In the genomic region with DNA sequence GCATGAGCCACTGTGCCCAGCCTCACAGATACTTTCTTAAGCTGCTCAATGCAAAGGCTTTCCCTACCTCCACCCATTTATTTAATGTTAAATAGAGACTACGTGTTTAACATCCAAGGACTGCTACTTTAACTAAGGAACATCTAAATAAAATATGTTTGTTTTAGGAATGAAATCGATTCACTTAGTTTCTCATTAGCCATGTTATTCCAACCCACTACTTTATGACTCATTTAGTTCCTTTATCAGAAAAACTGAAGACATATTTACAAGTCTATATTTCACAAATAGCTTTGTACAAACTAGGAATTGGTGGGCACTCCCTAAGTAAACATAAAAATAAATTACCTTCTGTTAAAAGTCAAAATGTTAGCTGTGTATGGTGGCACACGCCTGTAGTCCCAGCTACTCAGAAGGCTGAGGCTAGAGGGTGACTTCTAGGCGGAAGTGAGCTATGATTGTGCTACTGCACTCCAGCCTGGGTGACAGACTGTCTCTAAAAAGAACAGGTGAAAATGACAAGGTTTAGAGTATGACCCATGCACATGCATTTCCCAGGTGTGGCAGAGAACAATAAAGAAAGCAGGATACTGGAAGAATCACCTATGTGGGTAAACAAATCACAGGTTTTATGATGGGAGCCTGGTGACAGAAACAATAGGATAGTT, we compare ENCODE assay signal across 18 cellular contexts. TPM values are rescaled to one million over a fixed set of nuclear protein-coding genes. Genes with fewer than 3 reads are reported as not detected.
DNase-seq lines count a peak whose midpoint lies in the region; ATAC-seq and TF ChIP-seq lines count a peak whose summit lies in the region.
"Had no signal": no experiment of that assay in that cellular context is flagged by ENCODE, and none has a peak within 500 bp of the region (broad histone marks: within the 10 kb centered on the region; RNA-seq: fewer than 3 reads in every experiment).

No MANE protein-coding gene starts in this region.

- H3K4me3 Mint-ChIP-seq in naive thymus-derived CD8-positive, alpha-beta T cell = no peak overlapping the region
- H3K4me3 Mint-ChIP-seq: activated naive CD8-positive, alpha-beta T cell treated with anti-CD3 and anti-CD28 coated beads for 36 hours; CD8-positive, alpha-beta T cell; effector memory CD8-positive, alpha-beta T cell; nephron progenitor cell had no signal

- H3K36me3 Mint-ChIP-seq in naive thymus-derived CD8-positive, alpha-beta T cell = peaks cover 2 to 4% (median 3%) of the 10 kb centered on the region in 3 donors
- H3K36me3 Mint-ChIP-seq: activated naive CD8-positive, alpha-beta T cell treated with anti-CD3 and anti-CD28 coated beads for 36 hours; CD8-positive, alpha-beta T cell had no signal

- H3K9me3 ChIP-seq in OCI-LY3 (ENCODE audit: insufficient read depth, low read length) = no peaks in the 10 kb centered on the region
- H3K9me3 ChIP-seq: esophagus squamous epithelium, thyroid gland had no signal

- no peaks in the 10 kb centered on the region for H3K27me3 ChIP-seq in OCI-LY3 (ENCODE audit: low read depth, low read length)
- no peaks in the 10 kb centered on the region for H3K27me3 ChIP-seq in H7 (ENCODE audit: control insufficient read depth, insufficient read depth, low read length)
- H3K27me3 ChIP-seq: esophagus squamous epithelium, thyroid gland had no signal

- H3K9me3 Mint-ChIP-seq in naive thymus-derived CD8-positive, alpha-beta T cell = peaks cover 0 to 10% (median 8%) of the 10 kb centered on the region in 9 donors
- H3K9me3 Mint-ChIP-seq: activated naive CD8-positive, alpha-beta T cell treated with anti-CD3 and anti-CD28 coated beads for 36 hours had no signal

- no peaks in the 10 kb centered on the region for H3K4me1 Mint-ChIP-seq in naive thymus-derived CD8-positive, alpha-beta T cell
- H3K4me1 Mint-ChIP-seq: activated naive CD8-positive, alpha-beta T cell treated with anti-CD3 and anti-CD28 coated beads for 36 hours; nephron progenitor cell had no signal

- no peak overlapping the region for H3K9ac ChIP-seq in OCI-LY3 (ENCODE audit: low read length)

- no peak overlapping the region for H3K27ac Mint-ChIP-seq in naive thymus-derived CD8-positive, alpha-beta T cell
- H3K27ac Mint-ChIP-seq: activated naive CD8-positive, alpha-beta T cell treated with anti-CD3 and anti-CD28 coated beads for 36 hours; CD8-positive, alpha-beta T cell; effector memory CD8-positive, alpha-beta T cell; nephron progenitor cell had no signal

- no peak overlapping the region for H3K27ac ChIP-seq in OCI-LY3 (ENCODE audit: low read length)
- H3K27ac ChIP-seq: esophagus squamous epithelium, thyroid gland had no signal

- no peak for ATAC-seq in naive thymus-derived CD8-positive, alpha-beta T cell
- ATAC-seq: CD8-positive, alpha-beta T cell; effector memory CD8-positive, alpha-beta T cell; left cardiac atrium had no signal

- no peaks in the 10 kb centered on the region for H3K79me2 ChIP-seq in OCI-LY3 (ENCODE audit: low read length)

- H2AFZ ChIP-seq in OCI-LY3 (ENCODE audit: low read depth, low read length) = peak overlapping the region; percentile 54; the same call in 1 of the 2 replicates

- TF ChIP-seq CTCF in OCI-LY3 (IDR thresholded peaks at IDR 0.05; ENCODE audit: low read depth, low read length) = no peak

- POLR2A ChIA-PET in naive thymus-derived CD8-positive, alpha-beta T cell (lab: Charles Lee) = no interaction called here

- H3K4me2 ChIP-seq in OCI-LY3 (ENCODE audit: low read length) = 0 out of 2 replicates have a peak overlapping the region, but pooled peaks have one; percentile 14

- no peaks in the 10 kb centered on the region for H4K20me1 ChIP-seq in OCI-LY3 (ENCODE audit: insufficient read depth, low read length)

- peaks cover 8 to 17% (median 14%) of the 10 kb centered on the region in 5 donors for H3K27me3 Mint-ChIP-seq in naive thymus-derived CD8-positive, alpha-beta T cell

- peak; percentile 75 for DNase-seq in DMS53 (lab: John Stamatoyannopoulos, UW)
- peak; percentile 27 to 81 for DNase-seq in NCI-H2081 (lab: John Stamatoyannopoulos, UW)
- peak; percentile 52 for DNase-seq in mucosa of gallbladder (ENCODE audit: low spot score)
- no peak for DNase-seq in naive thymus-derived CD8-positive, alpha-beta T cell
- DNase-seq in activated CD4-positive, alpha-beta T cell treated with anti-CD3 and anti-CD28 coated beads, Interleukin-2, amount 50 U/mL, for 1 hour = no peak
- no peak for DNase-seq in H7
- no peak for DNase-seq in DMS114 treated with DMSO at 0.1 percent for 48 hours (lab: John Stamatoyannopoulos, UW; ENCODE audit: unreplicated experiment)
- DNase-seq: activated naive CD8-positive, alpha-beta T cell treated with anti-CD3 and anti-CD28 coated beads for 36 hours; CD8-positive, alpha-beta T cell; effector memory CD8-positive, alpha-beta T cell; esophagus squamous epithelium; left cardiac atrium; nephron progenitor cell; RPMI8226; stimulated activated CD4-positive, alpha-beta T cell treated with anti-CD3 and anti-CD28 coated beads, Interleukin-2, amount 100 ng/mL, for 24 hours; stimulated activated naive CD4-positive, alpha-beta T cell; thyroid gland had no signal

- 0 out of 2 replicates have a peak, but pooled peaks cover 2% of the 10 kb centered on the region for H3K4me1 ChIP-seq in OCI-LY3 (ENCODE audit: low read length)
- H3K4me1 ChIP-seq: esophagus squamous epithelium, thyroid gland had no signal

- no peaks in the 10 kb centered on the region for H3K36me3 ChIP-seq in OCI-LY3 (replicated peaks; ENCODE audit: low read depth, low read length)
- H3K36me3 ChIP-seq in H7 (replicated peaks; ENCODE audit: control insufficient read depth, insufficient read depth, low read length) = no peaks in the 10 kb centered on the region
- H3K36me3 ChIP-seq: esophagus squamous epithelium, thyroid gland had no signal

- no peak overlapping the region for H3K4me3 ChIP-seq in OCI-LY3 (ENCODE audit: low read length)
- H3K4me3 ChIP-seq in H7 (ENCODE audit: insufficient read depth, low read depth, low read length) = no peak overlapping the region
- H3K4me3 ChIP-seq: esophagus squamous epithelium, thyroid gland had no signal

RNA-seq across cellular contexts. Expression of a gene that starts 39.8 kb away (rescaled TPM):
- 160 TPM for total RNA-seq in mucosa of gallbladder
- under 1 TPM; 0.19 to 0.91 TPM for total RNA-seq in naive thymus-derived CD8-positive, alpha-beta T cell
- polyA plus RNA-seq in naive thymus-derived CD8-positive, alpha-beta T cell = not detected
- 227 and 297 TPM in 2 replicates for total RNA-seq in H7 (2014; rRNA removed; shearing (Covaris generic))

Comparison
In these comparisons a context has a peak if more than half of its experiments do, and no peak if none do; other contexts are left out.
1. DNase-seq: peak in DMS53 (single experiment), NCI-H2081 (2 of 2) and mucosa of gallbladder (single experiment); none in naive thymus-derived CD8-positive, alpha-beta T cell (0 of 10), activated CD4-positive, alpha-beta T cell treated with anti-CD3 and anti-CD28 coated beads, Interleukin-2, amount 50 U/mL, for 1 hour (single experiment), H7 (single experiment) and DMS114 treated with DMSO at 0.1 percent for 48 hours (single experiment).
2. RNA of a gene that starts 39.8 kb away (total RNA-seq): 227 to 297 TPM in H7 and 160 TPM in mucosa of gallbladder (single experiment); 0.19 to 0.91 TPM in naive thymus-derived CD8-positive, alpha-beta T cell; every median in the first group is over 10 times any median in the second.